In genomic region chr12:108637631-108638030, GRCh38 we compare ENCODE assay signal across 13 cellular contexts. TPM values are rescaled to one million over a fixed set of nuclear protein-coding genes. Genes with fewer than 3 reads are reported as not detected.
DNase-seq lines count a peak whose midpoint lies in the region; ATAC-seq and TF ChIP-seq lines count a peak whose summit lies in the region.
"Had no signal": no experiment of that assay in that cellular context is flagged by ENCODE, and none has a peak within 500 bp of the region (broad histone marks: within the 10 kb centered on the region; RNA-seq: fewer than 3 reads in every experiment).

No MANE protein-coding gene starts in this region.

- no peak for ATAC-seq in naive thymus-derived CD4-positive, alpha-beta T cell
- ATAC-seq in GM21367 (IDR thresholded peaks at IDR 0.05; ENCODE audit: unreplicated experiment) (no peak), WTC11 (no peak)
- ATAC-seq: activated CD4-positive, alpha-beta T cell treated with anti-CD3 and anti-CD28 coated beads for 36 hours; activated T-helper 17 cell treated with anti-CD3 and anti-CD28 coated beads, Interleukin-2, amount 50 U/mL, for 72 hours had no signal

- peaks cover 26 to 59% (median 45%) of the 10 kb centered on the region in 7 donors for H3K4me1 Mint-ChIP-seq in naive thymus-derived CD4-positive, alpha-beta T cell
- peaks cover 64% of the 10 kb centered on the region for H3K4me1 Mint-ChIP-seq in WTC11

- CTCF ChIA-PET in naive thymus-derived CD4-positive, alpha-beta T cell (lab: Charles Lee) = interaction anchor here (1.0 to 1.4 kb wide), 3 partner anchors 8 to 20 kb away, joined by 3 to 10 read pairs (median 4); no protein-coding TSS in a partner anchor
- CTCF ChIA-PET in WTC11 (lab: Charles Lee) = interaction anchor here (0.8 to 2.2 kb wide), 6 partner anchors 10 to 313 kb away, joined by 3 to 11 read pairs (median 8); no protein-coding TSS in a partner anchor

- peaks cover 0 to 13% (median 0%) of the 10 kb centered on the region in 5 donors for H3K36me3 Mint-ChIP-seq in naive thymus-derived CD4-positive, alpha-beta T cell
- H3K36me3 Mint-ChIP-seq in WTC11 = no peaks in the 10 kb centered on the region

- H3K27me3 ChIP-seq in BLaER1 (no peaks in the 10 kb centered on the region), HUES6 (ENCODE audit: control insufficient read depth, insufficient read depth, low read length) (no peaks in the 10 kb centered on the region)
- no peaks in the 10 kb centered on the region for H3K27me3 ChIP-seq in naive thymus-derived CD4-positive, alpha-beta T cell (ENCODE audit: control insufficient read depth in 2 of 2, insufficient read depth in 2 of 2, low read length in 2 of 2)

- H3K9ac ChIP-seq in BLaER1 (peak overlapping the region; percentile 69), HUES6 (ENCODE audit: low read length) (peak overlapping the region; percentile 49)

- DNase-seq in caudate nucleus (lab: John Stamatoyannopoulos, UW) = peak in 1 of 61 donors; percentile 32
- DNase-seq in naive thymus-derived CD4-positive, alpha-beta T cell = no peak
- DNase-seq in activated naive CD4-positive, alpha-beta T cell treated with anti-CD3 and anti-CD28 coated beads, Interleukin-2, amount 50 U/mL, for 16 hours = no peak
- DNase-seq in NCI-H2081 (lab: John Stamatoyannopoulos, UW) = no peak
- no peak for DNase-seq in WTC11 (ENCODE audit: low spot score)
- DNase-seq: activated CD4-positive, alpha-beta T cell treated with anti-CD3 and anti-CD28 coated beads for 36 hours; erythroblast; NCI-H1105 treated with DMSO at 0.1 percent for 48 hours had no signal

- no peaks in the 10 kb centered on the region for H4K20me1 ChIP-seq in BLaER1

- intact Hi-C loops in naive thymus-derived CD4-positive, alpha-beta T cell (cut with micrococcal nuclease) = loop anchor here in 1 of 2 donors (10.0 kb wide), 2 partner anchors 1247 to 1543 kb away; partner anchors contain the start of genes CRY1 and GLTP

- no peaks in the 10 kb centered on the region for H3K27me3 Mint-ChIP-seq in naive thymus-derived CD4-positive, alpha-beta T cell
- H3K27me3 Mint-ChIP-seq in WTC11 (ENCODE audit: low read depth) = no peaks in the 10 kb centered on the region
- H3K27me3 Mint-ChIP-seq: activated CD4-positive, alpha-beta T cell treated with anti-CD3 and anti-CD28 coated beads for 36 hours; activated T-helper 17 cell treated with anti-CD3 and anti-CD28 coated beads, Interleukin-2, amount 50 U/mL, for 72 hours had no signal

- peak overlapping the region in 8 of 9 donors; percentile 21 to 95 (median 59) for H3K27ac Mint-ChIP-seq in naive thymus-derived CD4-positive, alpha-beta T cell
- no peak overlapping the region for H3K27ac Mint-ChIP-seq in WTC11
- H3K27ac Mint-ChIP-seq: activated CD4-positive, alpha-beta T cell treated with anti-CD3 and anti-CD28 coated beads for 36 hours; activated T-helper 17 cell treated with anti-CD3 and anti-CD28 coated beads, Interleukin-2, amount 50 U/mL, for 72 hours had no signal

- H3K27ac ChIP-seq in BLaER1 (peak overlapping the region; percentile 87), HUES6 (ENCODE audit: low read depth, low read length) (peak overlapping the region; percentile 16; the same call in 1 of the 2 replicates), caudate nucleus (ENCODE audit: low read depth, low read length) (peak overlapping the region; percentile 93)
- H3K27ac ChIP-seq in naive thymus-derived CD4-positive, alpha-beta T cell (ENCODE audit: low read depth, low read length) = no peak overlapping the region

- no peak for TF ChIP-seq CTCF in WTC11 (IDR thresholded peaks at IDR 0.05)

- H3K4me3 Mint-ChIP-seq in naive thymus-derived CD4-positive, alpha-beta T cell = no peak overlapping the region
- H3K4me3 Mint-ChIP-seq in WTC11 = no peak overlapping the region
- H3K4me3 Mint-ChIP-seq: activated CD4-positive, alpha-beta T cell treated with anti-CD3 and anti-CD28 coated beads for 36 hours; activated T-helper 17 cell treated with anti-CD3 and anti-CD28 coated beads, Interleukin-2, amount 50 U/mL, for 72 hours had no signal

- peak overlapping the region; percentile 98 for H3K4me2 ChIP-seq in BLaER1

- H3K9me3 Mint-ChIP-seq in naive thymus-derived CD4-positive, alpha-beta T cell = no peaks in the 10 kb centered on the region
- H3K9me3 Mint-ChIP-seq in WTC11 = no peaks in the 10 kb centered on the region
- H3K9me3 Mint-ChIP-seq: activated T-helper 17 cell treated with anti-CD3 and anti-CD28 coated beads, Interleukin-2, amount 50 U/mL, for 72 hours; nephron progenitor cell had no signal

- H3K36me3 ChIP-seq in BLaER1 (no peaks in the 10 kb centered on the region), HUES6 (ENCODE audit: control insufficient read depth, insufficient read depth, low read length) (no peaks in the 10 kb centered on the region)
- H3K36me3 ChIP-seq in naive thymus-derived CD4-positive, alpha-beta T cell (ENCODE audit: control insufficient read depth in 2 of 3, insufficient read depth in 3 of 3, low read length in 3 of 3) = peaks cover 0 to 5% (median 0%) of the 10 kb centered on the region in 3 experiments

- H3K4me1 ChIP-seq in BLaER1 = peaks cover 100% of the 10 kb centered on the region
- peaks cover 57% of the 10 kb centered on the region for H3K4me1 ChIP-seq in HUES6 (ENCODE audit: control insufficient read depth, insufficient read depth, low read length)
- peaks cover 24 to 26% of the 10 kb centered on the region in 2 donors for H3K4me1 ChIP-seq in naive thymus-derived CD4-positive, alpha-beta T cell (ENCODE audit: control insufficient read depth in 2 of 2, insufficient read depth in 2 of 2, low read length in 2 of 2)

- POLR2A ChIA-PET in naive thymus-derived CD4-positive, alpha-beta T cell (lab: Charles Lee) = interaction anchor here (1.1 to 12.6 kb wide), 5 partner anchors 9 to 71 kb away, joined by 3 to 200 read pairs (median 44); partner anchors contain the start of genes ISCU and SART3
- POLR2A ChIA-PET in WTC11 (lab: Charles Lee) = interaction anchor here (1.0 to 1.4 kb wide), 2 partner anchors 93 to 164 kb away, joined by 4 read pairs; no protein-coding TSS in a partner anchor

- H3K9me3 ChIP-seq in BLaER1 (no peaks in the 10 kb centered on the region), HUES6 (ENCODE audit: control insufficient read depth, insufficient read depth, low read depth, low read length) (no peaks in the 10 kb centered on the region)
- H3K9me3 ChIP-seq in naive thymus-derived CD4-positive, alpha-beta T cell (ENCODE audit: control insufficient read depth in 2 of 3, low read length in 3 of 3) = no peaks in the 10 kb centered on the region

- H3K4me3 ChIP-seq in BLaER1 (peak overlapping the region; percentile 55), HUES6 (ENCODE audit: low read depth, low read length) (no peak overlapping the region)
- no peak overlapping the region for H3K4me3 ChIP-seq in naive thymus-derived CD4-positive, alpha-beta T cell (ENCODE audit: low read length)

TF ChIP-seq in WTC11, 78 proteins besides CTCF, POLR2A, EP300 and RAD21 (continues in another document):
- no peak for TF ChIP-seq ARID4B (CRISPR knock-in tag; IDR thresholded peaks at IDR 0.05; ENCODE audit: borderline replicate concordance)
- no peak for TF ChIP-seq GABPB1 (CRISPR knock-in tag; IDR thresholded peaks at IDR 0.05)
- TF ChIP-seq IRF2 (CRISPR knock-in tag; IDR thresholded peaks at IDR 0.05; ENCODE audit: borderline replicate concordance, low read depth) = no peak
- TF ChIP-seq RELA (CRISPR knock-in tag; IDR thresholded peaks at IDR 0.05; ENCODE audit: borderline replicate concordance) = no peak
- no peak for TF ChIP-seq NFYB (CRISPR knock-in tag; conservative IDR thresholded peaks at IDR 0.05; ENCODE audit: low read depth)

RNA-seq across cellular contexts. Expression of gene SELPLG, which starts 3.9 kb away (rescaled TPM):
- total RNA-seq in naive thymus-derived CD4-positive, alpha-beta T cell = 100 to 1,000 TPM in 4 of 5 experiments, 10 to 100 TPM in 1; 54.3 to 217 (median 154) TPM
- polyA plus RNA-seq in naive thymus-derived CD4-positive, alpha-beta T cell = 100 to 1,000 TPM; 530 to 831 TPM
- 0.18 to 0.46 TPM (median 0.21 TPM) in 3 replicates for total RNA-seq in WTC11 (2021)

RNA-seq across cellular contexts. Expression of gene TMEM119, which starts 39.7 kb away (rescaled TPM):
- total RNA-seq in naive thymus-derived CD4-positive, alpha-beta T cell = 1 to 10 TPM in 2 of 5 experiments, under 1 TPM in 2, not detected in 1; 0.27 to 1.6 (median 0.81) TPM
- polyA plus RNA-seq in naive thymus-derived CD4-positive, alpha-beta T cell = under 1 TPM; 0.13 to 0.59 TPM
- total RNA-seq in WTC11 (2021) = 0.16 to 0.25 TPM (median 0.20 TPM) in 3 replicates

Comparison
In these comparisons a context has a peak if more than half of its experiments do, and no peak if none do; other contexts are left out.
1. RNA of gene SELPLG, which starts 3.9 kb away (total RNA-seq): 54.3 to 217 TPM in naive thymus-derived CD4-positive, alpha-beta T cell; 0.18 to 0.46 TPM in WTC11; every median in the first group is over 10 times any median in the second.